In the genomic region with DNA sequence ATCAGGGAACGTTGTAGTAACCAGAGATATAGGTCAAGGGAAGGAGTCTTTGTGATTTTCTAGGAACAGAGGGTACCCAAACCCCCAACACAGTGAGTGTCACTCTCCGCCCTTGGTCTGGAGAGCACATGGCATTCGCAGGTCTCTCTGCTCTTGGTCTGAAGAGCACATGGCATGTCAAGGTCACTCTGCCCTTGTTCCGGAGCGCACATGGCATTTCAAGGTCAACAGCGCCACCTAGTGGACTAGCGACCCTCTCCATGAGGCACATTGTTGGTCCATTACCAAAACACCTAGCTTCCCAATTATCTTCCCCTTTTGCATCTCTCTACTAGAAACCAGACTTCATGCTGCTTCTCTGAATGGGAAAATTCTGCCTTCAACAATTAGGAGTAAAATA, we compare ENCODE assay signal across 9 cellular contexts.
DNase-seq lines count a peak whose midpoint lies in the region; ATAC-seq and TF ChIP-seq lines count a peak whose summit lies in the region.
"Had no signal": no experiment of that assay in that cellular context is flagged by ENCODE, and none has a peak within 500 bp of the region (broad histone marks: within the 10 kb centered on the region; RNA-seq: fewer than 3 reads in every experiment).

No MANE protein-coding gene starts in this region.

- no peak overlapping the region for H3K27ac ChIP-seq in left ventricle myocardium inferior (replicated peaks)
- H3K27ac ChIP-seq: skin epidermis had no signal

- H3K4me3 Mint-ChIP-seq in T-helper 17 cell, result no peak overlapping the region

- peaks cover 37% of the 10 kb centered on the region for H3K9me3 ChIP-seq in left ventricle myocardium inferior (replicated peaks)
- peaks cover 3% of the 10 kb centered on the region for H3K9me3 ChIP-seq in T-helper 17 cell (ENCODE audit: control insufficient read depth, low read length, poor library complexity, severe bottlenecking)

- H3K36me3 Mint-ChIP-seq in T-helper 17 cell (ENCODE audit: low read depth), result no peaks in the 10 kb centered on the region

- TF ChIP-seq CTCF in left ventricle myocardium inferior (IDR thresholded peaks at IDR 0.05; ENCODE audit: borderline replicate concordance), result peak; percentile 33

- intact Hi-C loops in left ventricle myocardium inferior (cut with micrococcal nuclease), result no loop called here
- intact Hi-C loops in left ventricle myocardium superior (cut with micrococcal nuclease), result no loop called here

- no peaks in the 10 kb centered on the region for H3K4me1 Mint-ChIP-seq in T-helper 17 cell

- no peaks in the 10 kb centered on the region for H3K27me3 Mint-ChIP-seq in T-helper 17 cell

- no peak overlapping the region for H3K27ac Mint-ChIP-seq in T-helper 17 cell

- no peaks in the 10 kb centered on the region for H3K36me3 ChIP-seq in left ventricle myocardium inferior

- no peaks in the 10 kb centered on the region for H3K4me1 ChIP-seq in left ventricle myocardium inferior

- H3K27me3 ChIP-seq in left ventricle myocardium inferior (ENCODE audit: low read depth), result peaks cover 16% of the 10 kb centered on the region

- no peak overlapping the region for H3K4me3 ChIP-seq in left ventricle myocardium inferior
- H3K4me3 ChIP-seq: skin epidermis had no signal

- no peak for ATAC-seq in left ventricle myocardium superior
- no peak for ATAC-seq in GM18858 (IDR thresholded peaks at IDR 0.05; ENCODE audit: unreplicated experiment)
- ATAC-seq in GM18909 (IDR thresholded peaks at IDR 0.05; ENCODE audit: poor library complexity, unreplicated experiment), result no peak
- no peak for ATAC-seq in T-helper 17 cell

- no peak for DNase-seq in left ventricle myocardium inferior
- DNase-seq in left ventricle myocardium superior, result no peak
- peak; percentile 6 for DNase-seq in NCI-H460 (ENCODE audit: extremely low read depth, low read depth)
- peak; percentile 38 for DNase-seq in dermis blood vessel endothelial cell
- peak; percentile 8 to 11 (median 9) for DNase-seq in stimulated activated CD4-positive, alpha-beta T cell treated with anti-CD3 and anti-CD28 coated beads, TNF-alpha, amount 100 ng/mL, for 48 hours (ENCODE audit: low read depth in 3 of 3)
- no peak for DNase-seq in T-helper 17 cell

Comparison
In these comparisons a context has a peak if more than half of its experiments do, and no peak if none do; other contexts are left out.
1. DNase-seq: peak in NCI-H460 (single experiment), dermis blood vessel endothelial cell (single experiment) and stimulated activated CD4-positive, alpha-beta T cell treated with anti-CD3 and anti-CD28 coated beads, TNF-alpha, amount 100 ng/mL, for 48 hours (3 of 3); none in left ventricle myocardium inferior (single experiment), left ventricle myocardium superior (single experiment) and T-helper 17 cell (0 of 3).